ENCODE assay signal across 21 cellular contexts in the genomic region with DNA sequence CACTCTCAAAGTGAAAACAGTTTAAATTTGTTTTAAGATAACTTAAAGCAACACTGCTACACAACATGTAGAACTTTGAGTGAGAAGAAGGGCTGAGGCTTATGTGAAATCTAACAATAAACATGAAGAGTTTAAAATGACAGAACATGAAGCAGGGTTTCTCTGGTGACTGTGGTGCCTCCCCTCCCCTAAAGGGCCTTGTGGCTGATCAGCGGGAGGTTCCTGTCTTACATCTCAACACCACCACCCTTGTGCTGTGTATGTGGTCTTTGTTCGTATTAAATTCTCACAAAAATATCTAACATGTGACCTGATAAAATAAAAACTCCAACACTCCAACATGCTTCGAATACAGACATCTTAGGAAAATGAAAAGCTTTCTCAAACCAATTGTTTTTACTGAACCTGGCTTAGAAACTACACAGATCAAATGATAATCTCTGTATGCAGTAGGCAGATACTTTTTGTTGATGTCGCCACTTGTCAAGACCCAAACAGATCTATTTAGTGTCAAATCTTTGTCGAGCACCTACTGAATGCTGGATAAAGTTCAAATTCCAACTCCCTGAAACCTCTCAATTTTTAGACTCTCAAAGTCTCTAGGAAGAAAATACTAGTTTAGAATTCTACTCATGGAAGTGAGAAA. TPM values are rescaled to one million over a fixed set of nuclear protein-coding genes. Genes with fewer than 3 reads are reported as not detected.
DNase-seq lines count a peak whose midpoint lies in the region; ATAC-seq and TF ChIP-seq lines count a peak whose summit lies in the region.
"Had no signal": no experiment of that assay in that cellular context is flagged by ENCODE, and none has a peak within 500 bp of the region (broad histone marks: within the 10 kb centered on the region; RNA-seq: fewer than 3 reads in every experiment).

No MANE protein-coding gene starts in this region.

- no peaks in the 10 kb centered on the region for H3K9me3 Mint-ChIP-seq in T-helper 2 cell treated with Interferon-gamma antibody and Interleukin-4, amounts not matched to agents 5 μg/mL and 100 μg/mL, for 36 hours
- H3K9me3 Mint-ChIP-seq: IgD-negative memory B cell had no signal

- intact Hi-C loops in body of pancreas (cut with DNase I) = no loop called here

- peak overlapping the region; percentile 23 for H3K4me3 Mint-ChIP-seq in T-helper 2 cell treated with Interferon-gamma antibody and Interleukin-4, amounts not matched to agents 5 μg/mL and 100 μg/mL, for 36 hours
- H3K4me3 Mint-ChIP-seq: IgD-negative memory B cell had no signal

- H3K9me3 ChIP-seq in hepatocyte (ENCODE audit: low read depth) (no peaks in the 10 kb centered on the region), body of pancreas (no peaks in the 10 kb centered on the region)
- H3K9me3 ChIP-seq: pancreas, SK-N-SH, testis had no signal

- no peak for TF ChIP-seq CTCF in hepatocyte (IDR thresholded peaks at IDR 0.05; ENCODE audit: poor library complexity)
- TF ChIP-seq CTCF in body of pancreas (IDR thresholded peaks at IDR 0.05) = no peak

- H4K20me1 ChIP-seq in hepatocyte (ENCODE audit: insufficient read depth, poor library complexity, severe bottlenecking) = no peaks in the 10 kb centered on the region

- H3K27me3 ChIP-seq in hepatocyte = no peaks in the 10 kb centered on the region
- no peaks in the 10 kb centered on the region for H3K27me3 ChIP-seq in body of pancreas
- H3K27me3 ChIP-seq: pancreas, testis had no signal

- H3K9me2 ChIP-seq in hepatocyte (replicated peaks; ENCODE audit: insufficient read depth) = no peaks in the 10 kb centered on the region
- H3K9me2 ChIP-seq: SK-N-SH had no signal

- peaks cover 6% of the 10 kb centered on the region for H3K4me1 ChIP-seq in hepatocyte (ENCODE audit: insufficient read depth)
- H3K4me1 ChIP-seq in body of pancreas = peaks cover 46% of the 10 kb centered on the region
- H3K4me1 ChIP-seq: testis had no signal

- H3K4me1 Mint-ChIP-seq in T-helper 2 cell treated with Interferon-gamma antibody and Interleukin-4, amounts not matched to agents 5 μg/mL and 100 μg/mL, for 36 hours (ENCODE audit: low read depth) = peaks cover 45% of the 10 kb centered on the region

- no peak for ATAC-seq in HG03521 (IDR thresholded peaks at IDR 0.05; ENCODE audit: unreplicated experiment)
- ATAC-seq in HG02678 (IDR thresholded peaks at IDR 0.05; ENCODE audit: unreplicated experiment) = no peak
- ATAC-seq in body of pancreas = no peak
- ATAC-seq: left ventricle myocardium superior, pancreas, PC-3 had no signal

- peak overlapping the region; percentile 2 for H2AFZ ChIP-seq in hepatocyte

- no peak overlapping the region for H3K4me2 ChIP-seq in hepatocyte
- H3K4me2 ChIP-seq: SK-N-SH had no signal

- peaks cover 8% of the 10 kb centered on the region for H3K27me3 Mint-ChIP-seq in T-helper 2 cell treated with Interferon-gamma antibody and Interleukin-4, amounts not matched to agents 5 μg/mL and 100 μg/mL, for 36 hours (ENCODE audit: low read depth)

- H3K36me3 Mint-ChIP-seq in T-helper 2 cell treated with Interferon-gamma antibody and Interleukin-4, amounts not matched to agents 5 μg/mL and 100 μg/mL, for 36 hours (ENCODE audit: low read depth) = peaks cover 9% of the 10 kb centered on the region

- WGBS in hepatocyte (ENCODE audit: low lambda C conversion rate, missing lambda C conversion rate) = 80% methylated on average over 5 of the region's 5 CpGs
- WGBS in body of pancreas, 2 donors = 66 to 70% methylated on average over 5 of the region's 5 CpGs

- H3K79me2 ChIP-seq in hepatocyte = no peaks in the 10 kb centered on the region

- no peak overlapping the region for H3K27ac ChIP-seq in hepatocyte
- peak overlapping the region in 1 of 4 donors; percentile 21 for H3K27ac ChIP-seq in body of pancreas
- H3K27ac ChIP-seq: pancreas, testis had no signal

- peak; percentile 20 for DNase-seq in stimulated activated CD4-positive, alpha-beta T cell treated with anti-CD3 and anti-CD28 coated beads, Interleukin-4, amount 100 ng/mL, for 24 hours
- DNase-seq in stimulated activated CD4-positive, alpha-beta T cell treated with anti-CD3 and anti-CD28 coated beads, Interleukin-4, amount 100 ng/mL, for 1 hour = no peak
- no peak for DNase-seq in T-helper 2 cell treated with Interferon-gamma antibody and Interleukin-4, amounts not matched to agents 5 μg/mL and 100 μg/mL, for 36 hours (ENCODE audit: low spot score)
- DNase-seq in hepatocyte (ENCODE audit: low spot score) (no peak), inferior parietal cortex (ENCODE audit: extremely low spot score) (no peak), body of pancreas (no peak)
- DNase-seq: activated CD8-positive, alpha-beta memory T cell treated with anti-CD3 and anti-CD28 coated beads for 24 hours; activated gamma-delta T cell treated with Interleukin-2 at 50 U/mL for 16 hours; dermis blood vessel endothelial cell; GF-D8; left ventricle myocardium superior; NCI-H1048; NCI-H2107; pancreas; PC-3; SK-N-SH; stimulated activated CD8-positive, alpha-beta memory T cell treated with anti-CD3 and anti-CD28 coated beads, Interleukin-4, amount 100 ng/mL, for 48 hours; testis had no signal

- H3K27ac Mint-ChIP-seq in T-helper 2 cell treated with Interferon-gamma antibody and Interleukin-4, amounts not matched to agents 5 μg/mL and 100 μg/mL, for 36 hours = peak overlapping the region; percentile 34
- H3K27ac Mint-ChIP-seq: IgD-negative memory B cell had no signal

- no peak for TF ChIP-seq POLR2A in body of pancreas (IDR thresholded peaks at IDR 0.05)

- H3K36me3 ChIP-seq in hepatocyte (replicated peaks; ENCODE audit: insufficient read depth, low read depth) = no peaks in the 10 kb centered on the region
- no peaks in the 10 kb centered on the region for H3K36me3 ChIP-seq in body of pancreas (replicated peaks in 1 of 2; ENCODE audit: insufficient read depth in 1 of 2, low read depth in 2 of 2)
- H3K36me3 ChIP-seq: pancreas had no signal

- H3K4me3 ChIP-seq in hepatocyte = no peak overlapping the region
- no peak overlapping the region for H3K4me3 ChIP-seq in body of pancreas
- H3K4me3 ChIP-seq: pancreas, testis had no signal

RNA-seq across cellular contexts. Expression of gene IQGAP2, which starts 9.9 kb away (rescaled TPM):
- total RNA-seq in hepatocyte (60.3 and 78.9 TPM in 2 replicates), body of pancreas (10 to 100 TPM; 41.2 to 49.5 TPM)
- 34.5 and 37.2 TPM in 2 replicates for polyA plus RNA-seq in hepatocyte
- total RNA-seq: PC-3 had no signal
